20 cellular contexts compared by ENCODE assay signal in genomic region chr1:226158983-226159382, GRCh38.
"Had no signal": no experiment of that assay in that cellular context is flagged by ENCODE, and none has a peak within 500 bp of the region (broad histone marks: within the 10 kb centered on the region; RNA-seq: fewer than 3 reads in every experiment).

No MANE protein-coding gene starts in this region.

- ATAC-seq: gastroesophageal sphincter, left cardiac atrium, right lobe of liver had no signal

- H3K4me3 Mint-ChIP-seq: activated naive CD4-positive, alpha-beta T cell treated with anti-CD3 and anti-CD28 coated beads for 36 hours; endodermal cell; neural crest cell; type B pancreatic cell had no signal

- H3K27ac Mint-ChIP-seq: endodermal cell, type B pancreatic cell had no signal

- H3K27me3 ChIP-seq: esophagus squamous epithelium, gastroesophageal sphincter, right lobe of liver, testis, vagina had no signal

- DNase-seq: activated CD4-positive, CD25-positive, alpha-beta regulatory T cell treated with anti-CD3 and anti-CD28 coated beads, Interleukin-2, amount 50 U/mL, for 72 hours; activated naive CD4-positive, alpha-beta T cell treated with anti-CD3 and anti-CD28 coated beads for 36 hours; activated naive CD8-positive, alpha-beta T cell treated with anti-CD3 and anti-CD28 coated beads, Interleukin-2, amount 10 ng/mL, durations not matched to agents 7 days and 5 days; activated T-cell treated with anti-CD3 and anti-CD28 coated beads, Interleukin-2, amount 50 U/mL, for 48 hours; amniotic stem cell; endodermal cell; esophagus squamous epithelium; hypothalamus; left cardiac atrium; occipital lobe; posterior cingulate gyrus; right lobe of liver; stimulated activated CD4-positive, alpha-beta T cell treated with anti-CD3 and anti-CD28 coated beads, Interleukin-1b, Interleukin-23, amount 100 ng/mL, for 48 hours; testis had no signal

- H3K27ac ChIP-seq: coronary artery, esophagus squamous epithelium, gastroesophageal sphincter, right lobe of liver, testis, vagina had no signal

- H3K27me3 Mint-ChIP-seq: activated naive CD8-positive, alpha-beta T cell treated with anti-CD3 and anti-CD28 coated beads, Interleukin-2, amount 10 ng/mL, durations not matched to agents 7 days and 5 days; type B pancreatic cell had no signal

- H3K9me3 ChIP-seq: esophagus squamous epithelium, gastroesophageal sphincter, right lobe of liver, testis, vagina had no signal

- H3K4me1 ChIP-seq: esophagus squamous epithelium, gastroesophageal sphincter, right lobe of liver, vagina had no signal

- H3K4me1 Mint-ChIP-seq: endodermal cell, neural crest cell had no signal

- H3K4me3 ChIP-seq: coronary artery, esophagus squamous epithelium, gastroesophageal sphincter, right lobe of liver, skin epidermis, testis, vagina had no signal

- H3K9me3 Mint-ChIP-seq: activated naive CD4-positive, alpha-beta T cell treated with anti-CD3 and anti-CD28 coated beads for 36 hours; activated naive CD8-positive, alpha-beta T cell treated with anti-CD3 and anti-CD28 coated beads, Interleukin-2, amount 10 ng/mL, durations not matched to agents 7 days and 5 days; endodermal cell; neural crest cell; type B pancreatic cell had no signal
